In the genomic region with DNA sequence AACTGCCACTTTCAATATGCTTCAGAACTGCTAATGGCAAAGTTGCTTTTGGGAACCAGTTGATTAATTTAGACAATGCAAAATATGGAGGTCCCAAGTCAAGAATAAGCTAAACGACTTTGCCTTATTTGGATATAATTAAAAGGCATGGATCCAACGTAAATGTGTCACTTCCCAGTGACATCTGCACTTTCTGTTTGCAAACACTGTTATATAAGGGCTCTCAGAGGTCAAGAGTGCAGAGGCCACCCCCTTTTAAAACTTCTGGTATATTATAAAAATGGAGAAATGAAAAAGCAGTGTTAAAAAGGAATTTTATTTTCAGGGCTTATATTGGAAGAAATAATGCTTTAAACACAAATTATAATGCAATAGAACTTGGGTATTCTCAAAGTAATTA, we compare ENCODE assay signal across 25 cellular contexts.
"Had no signal": no experiment of that assay in that cellular context is flagged by ENCODE, and none has a peak within 500 bp of the region (broad histone marks: within the 10 kb centered on the region; RNA-seq: fewer than 3 reads in every experiment).

No MANE protein-coding gene starts in this region.

- ATAC-seq: left cardiac atrium; left ventricle myocardium superior; mucosa of descending colon; naive thymus-derived CD8-positive, alpha-beta T cell; right cardiac atrium; stimulated activated memory B cell treated with anti-CD40 and anti-IgM and Interleukin-4, amounts not matched to agents 10 μg/mL and 1 μg/mL and 100 μg/mL, for 72 hours; stimulated activated naive CD8-positive, alpha-beta T cell treated with anti-CD3 and anti-CD28 coated beads, Interleukin-15, amount 100 ng/mL, for 72 hours; upper lobe of right lung had no signal

- H3K4me3 ChIP-seq: colonic mucosa, hepatocyte, mucosa of descending colon, ovary, spleen, testis, tibial nerve, upper lobe of right lung, vagina had no signal

- H3K4me2 ChIP-seq: hepatocyte had no signal

- H2AFZ ChIP-seq: hepatocyte had no signal

- H3K36me3 ChIP-seq: colonic mucosa, ovary, spleen, tibial nerve, upper lobe of right lung, vagina had no signal

- H3K79me2 ChIP-seq: hepatocyte had no signal

- H3K27ac ChIP-seq: colonic mucosa, hepatocyte, ovary, spleen, testis, tibial nerve, upper lobe of right lung, vagina had no signal

- FAIRE-seq: endothelial cell of umbilical vein, kidney had no signal

- H3K27me3 ChIP-seq: colonic mucosa, hepatocyte, ovary, spleen, testis, tibial nerve, upper lobe of right lung, vagina had no signal

- DNase-seq: colonic mucosa; effector CD4-positive, alpha-beta T cell; endodermal cell; foreskin melanocyte; head of caudate nucleus; kidney; left cardiac atrium; left ventricle myocardium superior; mucosa of descending colon; naive thymus-derived CD8-positive, alpha-beta T cell; nucleus accumbens; ovary; right cardiac atrium; spleen; stimulated activated CD4-positive, alpha-beta T cell treated with anti-CD3 and anti-CD28 coated beads, Interleukin-15, amount 100 ng/mL, for 24 hours; stimulated activated CD4-positive, alpha-beta T cell treated with anti-CD3 and anti-CD28 coated beads, Interleukin-1b, Interleukin-23, amount 100 ng/mL, for 48 hours; stimulated activated CD4-positive, alpha-beta T cell treated with anti-CD3 and anti-CD28 coated beads, Interleukin-4, amount 100 ng/mL, for 24 hours; stimulated activated naive CD8-positive, alpha-beta T cell treated with anti-CD3 and anti-CD28 coated beads, Interleukin-15, amount 100 ng/mL, for 72 hours; testis; upper lobe of right lung had no signal

- H3K9me3 ChIP-seq: colonic mucosa, mucosa of descending colon, ovary, spleen, testis, tibial nerve, upper lobe of right lung, vagina had no signal

- H3K4me1 ChIP-seq: colonic mucosa, spleen, testis, tibial nerve, upper lobe of right lung, vagina had no signal
